7 cellular contexts compared by ENCODE assay signal in the genomic region with DNA sequence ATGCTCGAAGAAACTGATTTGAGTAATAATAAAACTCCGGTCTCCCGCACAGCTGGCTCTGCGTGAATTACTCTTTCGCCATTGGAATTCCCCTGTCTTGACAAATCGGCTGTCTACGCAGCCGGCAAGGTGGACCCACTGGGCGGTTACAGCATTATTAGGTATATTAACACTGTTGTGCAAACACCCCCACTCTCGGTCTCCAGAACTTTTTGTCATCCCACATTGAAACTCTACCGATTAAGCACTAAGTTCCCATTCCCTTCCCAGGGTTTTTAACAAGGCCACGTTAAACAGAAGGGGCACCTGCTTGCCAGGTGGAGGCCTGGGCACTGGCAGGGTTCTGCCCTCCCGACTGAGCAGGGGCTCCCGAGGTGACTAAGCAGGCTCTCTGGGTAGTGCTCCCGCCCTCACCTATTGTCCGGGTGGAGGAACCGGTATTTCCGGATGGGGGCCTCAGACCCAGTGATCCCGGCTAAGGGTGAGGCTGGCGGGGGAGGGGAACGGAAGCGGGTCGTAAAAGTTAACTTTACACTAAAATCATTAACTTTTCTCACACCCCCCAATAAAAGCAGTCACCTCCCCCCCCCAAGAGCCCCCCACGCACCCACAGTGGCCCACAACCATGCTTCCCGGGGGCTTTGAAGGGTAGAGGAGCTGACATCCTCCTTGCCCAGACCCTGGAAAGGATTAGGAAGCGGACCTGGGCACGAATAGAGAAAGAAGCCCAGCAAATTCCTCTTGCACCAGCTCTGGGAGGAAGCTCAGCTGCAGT.
DNase-seq lines count a peak whose midpoint lies in the region; ATAC-seq and TF ChIP-seq lines count a peak whose summit lies in the region.

No MANE protein-coding gene starts in this region.

- H3K4me1 Mint-ChIP-seq in activated naive CD8-positive, alpha-beta T cell (ENCODE audit: low read depth): peaks cover 14% of the 10 kb centered on the region

- no peak for TF ChIP-seq CTCF in GM13977 (IDR thresholded peaks at IDR 0.05; ENCODE audit: extremely low read depth, insufficient read depth, missing control alignments)

- in situ Hi-C loops in GM13977 (cut with MboI; ENCODE audit: low pct_unique_long_range_greater_than_20kb, low sequenced_read_pairs, unreplicated experiment): no loop called here

- H3K9me3 Mint-ChIP-seq in activated naive CD8-positive, alpha-beta T cell (ENCODE audit: low read depth): no peaks in the 10 kb centered on the region

- H3K4me3 ChIP-seq in iPS-11a (ENCODE audit: low read depth, low read length) (peak overlapping the region; percentile 84), skeletal muscle cell (ENCODE audit: low read depth, low read length) (peak overlapping the region; percentile 77)

- no peaks in the 10 kb centered on the region for H3K36me3 Mint-ChIP-seq in activated naive CD8-positive, alpha-beta T cell

- peak overlapping the region; percentile 72 for H3K4me3 Mint-ChIP-seq in activated naive CD8-positive, alpha-beta T cell

- H3K27me3 Mint-ChIP-seq in activated naive CD8-positive, alpha-beta T cell: peaks cover 4% of the 10 kb centered on the region

- H3K27ac Mint-ChIP-seq in activated naive CD8-positive, alpha-beta T cell: no peak overlapping the region

- ATAC-seq in HG02763 (IDR thresholded peaks at IDR 0.05; ENCODE audit: unreplicated experiment): no peak

- peak; percentile 48 for DNase-seq in GM13977 (ENCODE audit: low spot score)
- peak; percentile 88 for DNase-seq in NCI-H1105 treated with DMSO at 0.1 percent for 48 hours (lab: John Stamatoyannopoulos, UW)
- DNase-seq in skeletal muscle cell (ENCODE audit: low read depth): no peak
- no peak for DNase-seq in activated CD4-positive, CD25-positive, alpha-beta regulatory T cell treated with anti-CD3 and anti-CD28 coated beads, Interleukin-2, amount 50 U/mL, for 72 hours

Comparison
In these comparisons a context has a peak if more than half of its experiments do, and no peak if none do; other contexts are left out.
1. DNase-seq: peak in GM13977 (single experiment) and NCI-H1105 treated with DMSO at 0.1 percent for 48 hours (single experiment); none in skeletal muscle cell (single experiment) and activated CD4-positive, CD25-positive, alpha-beta regulatory T cell treated with anti-CD3 and anti-CD28 coated beads, Interleukin-2, amount 50 U/mL, for 72 hours (single experiment).